9 cellular contexts compared by ENCODE assay signal in the genomic region with DNA sequence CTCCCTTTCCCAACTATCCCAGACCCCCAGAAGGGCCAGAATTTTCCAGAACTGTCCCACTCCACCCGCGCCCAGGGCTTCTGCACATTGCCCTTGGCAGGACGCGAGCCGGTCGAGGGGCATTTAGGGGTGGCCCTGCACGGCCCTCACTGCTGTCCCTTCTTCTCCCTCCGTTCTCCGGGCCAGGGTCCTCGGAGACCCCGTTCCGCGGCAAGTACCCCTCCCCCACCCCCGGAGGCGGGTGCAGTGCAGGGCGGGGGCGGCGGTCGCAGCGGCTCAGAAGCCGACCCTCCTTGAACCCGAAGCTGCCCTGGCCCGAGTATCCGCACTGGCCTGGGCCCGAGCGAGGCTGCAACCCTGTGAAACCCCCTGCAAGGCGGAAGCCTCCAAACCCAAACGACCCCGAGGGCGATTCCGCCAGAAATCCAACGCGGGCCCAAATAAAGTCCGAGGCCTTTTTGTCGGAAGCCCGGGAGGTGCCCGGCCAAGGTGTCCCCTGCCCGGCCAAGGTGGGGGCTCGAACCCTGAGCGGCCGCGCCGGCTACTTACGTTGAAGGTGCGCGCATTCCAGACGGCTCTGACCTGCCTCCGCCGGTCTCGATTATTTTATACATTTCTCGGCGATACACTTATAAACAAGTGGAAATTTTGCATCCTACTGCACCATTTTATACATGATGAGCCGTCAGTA. TPM values are rescaled to one million over a fixed set of nuclear protein-coding genes. Genes with fewer than 3 reads are reported as not detected.
DNase-seq lines count a peak whose midpoint lies in the region; ATAC-seq lines count a peak whose summit lies in the region.
"Had no signal": no experiment of that assay in that cellular context is flagged by ENCODE, and none has a peak within 500 bp of the region (broad histone marks: within the 10 kb centered on the region; RNA-seq: fewer than 3 reads in every experiment).

No MANE protein-coding gene starts in this region.

- no peak for ATAC-seq in stimulated activated naive B cell treated with anti-CD40 and anti-IgM and Interleukin-4, amounts not matched to agents 10 μg/mL and 1 μg/mL and 100 μg/mL, for 72 hours (replicated peaks)
- no peak for ATAC-seq in HG03108 (IDR thresholded peaks at IDR 0.05; ENCODE audit: unreplicated experiment)

- H3K9ac ChIP-seq in iPS-20b (ENCODE audit: low read depth, low read length) = no peak overlapping the region

- H3K27ac ChIP-seq in iPS-20b (ENCODE audit: low read length) = no peak overlapping the region

- H3K27ac Mint-ChIP-seq in activated CD4-positive, alpha-beta memory T cell treated with anti-CD3 and anti-CD28 coated beads for 36 hours = no peak overlapping the region
- peak overlapping the region; percentile 65 for H3K27ac Mint-ChIP-seq in stimulated activated naive B cell treated with anti-CD40 and anti-IgM and Interleukin-4, amounts not matched to agents 10 μg/mL and 1 μg/mL and 100 μg/mL, for 72 hours
- no peak overlapping the region for H3K27ac Mint-ChIP-seq in T-helper 2 cell treated with Interferon-gamma antibody and Interleukin-4, amounts not matched to agents 5 μg/mL and 100 μg/mL, for 36 hours

- peaks cover 49% of the 10 kb centered on the region for H3K27me3 Mint-ChIP-seq in activated CD4-positive, alpha-beta memory T cell treated with anti-CD3 and anti-CD28 coated beads for 36 hours
- peaks cover 58 to 72% of the 10 kb centered on the region in 2 donors for H3K27me3 Mint-ChIP-seq in stimulated activated naive B cell treated with anti-CD40 and anti-IgM and Interleukin-4, amounts not matched to agents 10 μg/mL and 1 μg/mL and 100 μg/mL, for 72 hours
- H3K27me3 Mint-ChIP-seq in T-helper 2 cell treated with Interferon-gamma antibody and Interleukin-4, amounts not matched to agents 5 μg/mL and 100 μg/mL, for 36 hours (ENCODE audit: low read depth) = peaks cover 82% of the 10 kb centered on the region

- peaks cover 100% of the 10 kb centered on the region for H3K27me3 ChIP-seq in iPS-20b (ENCODE audit: insufficient read depth, low read length)

- peak overlapping the region; percentile 38 for H3K4me3 Mint-ChIP-seq in activated CD4-positive, alpha-beta memory T cell treated with anti-CD3 and anti-CD28 coated beads for 36 hours
- H3K4me3 Mint-ChIP-seq in stimulated activated naive B cell treated with anti-CD40 and anti-IgM and Interleukin-4, amounts not matched to agents 10 μg/mL and 1 μg/mL and 100 μg/mL, for 72 hours = peak overlapping the region; percentile 66 to 77
- no peak overlapping the region for H3K4me3 Mint-ChIP-seq in T-helper 2 cell treated with Interferon-gamma antibody and Interleukin-4, amounts not matched to agents 5 μg/mL and 100 μg/mL, for 36 hours

- no peaks in the 10 kb centered on the region for H3K36me3 ChIP-seq in iPS-20b (ENCODE audit: insufficient read depth, low read depth, low read length)
- H3K36me3 ChIP-seq: adrenal gland had no signal

- DNase-seq in NCI-H82 (lab: John Stamatoyannopoulos, UW) (peak; percentile 63), NCI-H82 treated with DMSO at 0.1 percent for 48 hours (lab: John Stamatoyannopoulos, UW; ENCODE audit: unreplicated experiment) (no peak), middle frontal gyrus (ENCODE audit: extremely low spot score, low spot score) (no peak)
- DNase-seq in activated CD4-positive, alpha-beta memory T cell treated with anti-CD3 and anti-CD28 coated beads for 36 hours = no peak
- DNase-seq in stimulated activated naive B cell treated with anti-CD40 and anti-IgM and Interleukin-4, amounts not matched to agents 10 μg/mL and 1 μg/mL and 100 μg/mL, for 72 hours = no peak
- no peak for DNase-seq in T-helper 2 cell treated with Interferon-gamma antibody and Interleukin-4, amounts not matched to agents 5 μg/mL and 100 μg/mL, for 36 hours (ENCODE audit: low spot score)

- no peaks in the 10 kb centered on the region for H3K9me3 Mint-ChIP-seq in activated CD4-positive, alpha-beta memory T cell treated with anti-CD3 and anti-CD28 coated beads for 36 hours
- H3K9me3 Mint-ChIP-seq in stimulated activated naive B cell treated with anti-CD40 and anti-IgM and Interleukin-4, amounts not matched to agents 10 μg/mL and 1 μg/mL and 100 μg/mL, for 72 hours = no peaks in the 10 kb centered on the region
- H3K9me3 Mint-ChIP-seq in T-helper 2 cell treated with Interferon-gamma antibody and Interleukin-4, amounts not matched to agents 5 μg/mL and 100 μg/mL, for 36 hours = no peaks in the 10 kb centered on the region

- POLR2A ChIA-PET in activated CD4-positive, alpha-beta memory T cell treated with anti-CD3 and anti-CD28 coated beads for 36 hours (lab: Charles Lee) = no interaction called here

- peaks cover 4% of the 10 kb centered on the region; the same call in 1 of the 2 replicates for H3K9me3 ChIP-seq in iPS-20b (ENCODE audit: insufficient read depth, low read depth, low read length)
- H3K9me3 ChIP-seq: adrenal gland had no signal

- H3K4me1 ChIP-seq in iPS-20b (ENCODE audit: insufficient read depth, low read length) = peaks cover 11% of the 10 kb centered on the region; the same call in 1 of the 2 replicates

- intact Hi-C loops in activated CD4-positive, alpha-beta memory T cell treated with anti-CD3 and anti-CD28 coated beads for 36 hours (cut with micrococcal nuclease) = loop anchor here (1.0 to 2.0 kb wide), 4 partner anchors 15 to 601 kb away; no protein-coding TSS in a partner anchor

- H3K4me1 Mint-ChIP-seq in activated CD4-positive, alpha-beta memory T cell treated with anti-CD3 and anti-CD28 coated beads for 36 hours (ENCODE audit: low read depth) = peaks cover 21% of the 10 kb centered on the region
- H3K4me1 Mint-ChIP-seq in stimulated activated naive B cell treated with anti-CD40 and anti-IgM and Interleukin-4, amounts not matched to agents 10 μg/mL and 1 μg/mL and 100 μg/mL, for 72 hours = peaks cover 8 to 39% of the 10 kb centered on the region in 2 donors
- no peaks in the 10 kb centered on the region for H3K4me1 Mint-ChIP-seq in T-helper 2 cell treated with Interferon-gamma antibody and Interleukin-4, amounts not matched to agents 5 μg/mL and 100 μg/mL, for 36 hours (ENCODE audit: low read depth)

- H3K36me3 Mint-ChIP-seq in activated CD4-positive, alpha-beta memory T cell treated with anti-CD3 and anti-CD28 coated beads for 36 hours = no peaks in the 10 kb centered on the region
- no peaks in the 10 kb centered on the region for H3K36me3 Mint-ChIP-seq in stimulated activated naive B cell treated with anti-CD40 and anti-IgM and Interleukin-4, amounts not matched to agents 10 μg/mL and 1 μg/mL and 100 μg/mL, for 72 hours
- H3K36me3 Mint-ChIP-seq in T-helper 2 cell treated with Interferon-gamma antibody and Interleukin-4, amounts not matched to agents 5 μg/mL and 100 μg/mL, for 36 hours (ENCODE audit: low read depth) = peaks cover 2% of the 10 kb centered on the region

- CTCF ChIA-PET in activated CD4-positive, alpha-beta memory T cell treated with anti-CD3 and anti-CD28 coated beads for 36 hours (lab: Charles Lee) = interaction anchor here (1.0 kb wide), 1 partner anchor 601 kb away, joined by 3 read pairs; no protein-coding TSS in a partner anchor

- peak overlapping the region; percentile 54 for H3K4me3 ChIP-seq in iPS-20b (ENCODE audit: low read length)

RNA-seq across cellular contexts. Expression of a gene that starts 53.2 kb away (rescaled TPM):
- 10 to 100 TPM; 40.7 to 44.8 TPM for total RNA-seq in activated CD4-positive, alpha-beta memory T cell treated with anti-CD3 and anti-CD28 coated beads for 36 hours
